1 cellular context compared by ENCODE assay signal in the genomic region with DNA sequence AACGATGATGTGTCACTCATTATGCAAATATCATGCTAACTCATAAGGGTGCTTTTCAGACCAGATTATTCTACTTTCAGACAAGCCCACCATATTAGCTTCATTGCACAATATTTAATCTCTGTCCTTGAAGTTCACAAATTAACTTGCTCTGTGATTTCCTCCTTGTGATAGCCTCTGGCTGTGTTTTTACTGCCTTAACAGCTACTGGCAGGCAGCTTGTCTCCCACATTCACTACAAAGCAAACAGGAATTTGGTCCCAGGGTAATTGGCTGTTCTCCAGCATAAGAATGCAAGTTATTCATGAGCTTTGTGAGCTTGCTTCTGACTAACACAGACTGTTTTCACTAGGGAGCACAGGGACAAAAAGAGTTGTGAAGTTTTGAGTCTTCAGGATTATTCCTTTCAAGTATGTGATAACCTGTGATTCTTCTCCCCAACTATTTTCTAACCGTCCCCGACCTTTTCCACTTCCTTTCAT.
TF ChIP-seq lines count a peak whose summit lies in the region.

No MANE protein-coding gene starts in this region.

TF ChIP-seq in HepG2, 621 proteins besides CTCF, POLR2A, EP300 and RAD21 (continued from another document and continues in another):
- TF ChIP-seq, protein P1, sequence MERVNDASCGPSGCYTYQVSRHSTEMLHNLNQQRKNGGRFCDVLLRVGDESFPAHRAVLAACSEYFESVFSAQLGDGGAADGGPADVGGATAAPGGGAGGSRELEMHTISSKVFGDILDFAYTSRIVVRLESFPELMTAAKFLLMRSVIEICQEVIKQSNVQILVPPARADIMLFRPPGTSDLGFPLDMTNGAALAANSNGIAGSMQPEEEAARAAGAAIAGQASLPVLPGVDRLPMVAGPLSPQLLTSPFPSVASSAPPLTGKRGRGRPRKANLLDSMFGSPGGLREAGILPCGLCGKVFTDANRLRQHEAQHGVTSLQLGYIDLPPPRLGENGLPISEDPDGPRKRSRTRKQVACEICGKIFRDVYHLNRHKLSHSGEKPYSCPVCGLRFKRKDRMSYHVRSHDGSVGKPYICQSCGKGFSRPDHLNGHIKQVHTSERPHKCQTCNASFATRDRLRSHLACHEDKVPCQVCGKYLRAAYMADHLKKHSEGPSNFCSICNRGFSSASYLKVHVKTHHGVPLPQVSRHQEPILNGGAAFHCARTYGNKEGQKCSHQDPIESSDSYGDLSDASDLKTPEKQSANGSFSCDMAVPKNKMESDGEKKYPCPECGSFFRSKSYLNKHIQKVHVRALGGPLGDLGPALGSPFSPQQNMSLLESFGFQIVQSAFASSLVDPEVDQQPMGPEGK (CRISPR knock-in tag; IDR thresholded peaks at IDR 0.05) = peak; percentile 63
- TF ChIP-seq SP5 (CRISPR knock-in tag; IDR thresholded peaks at IDR 0.05; ENCODE audit: borderline replicate concordance, low read depth) = no peak
- TF ChIP-seq, protein P2, sequence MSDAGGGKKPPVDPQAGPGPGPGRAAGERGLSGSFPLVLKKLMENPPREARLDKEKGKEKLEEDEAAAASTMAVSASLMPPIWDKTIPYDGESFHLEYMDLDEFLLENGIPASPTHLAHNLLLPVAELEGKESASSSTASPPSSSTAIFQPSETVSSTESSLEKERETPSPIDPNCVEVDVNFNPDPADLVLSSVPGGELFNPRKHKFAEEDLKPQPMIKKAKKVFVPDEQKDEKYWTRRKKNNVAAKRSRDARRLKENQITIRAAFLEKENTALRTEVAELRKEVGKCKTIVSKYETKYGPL (CRISPR knock-in tag; IDR thresholded peaks at IDR 0.05) = no peak
- no peak for TF ChIP-seq PHB2 (IDR thresholded peaks at IDR 0.05; ENCODE audit: partially characterized antibody)
- TF ChIP-seq SMAD3 (CRISPR knock-in tag; IDR thresholded peaks at IDR 0.05) = 0 out of 2 replicates have a peak, but pooled peaks have one; percentile 41
- TF ChIP-seq ETV5 (CRISPR knock-in tag; IDR thresholded peaks at IDR 0.05; ENCODE audit: borderline replicate concordance) = peak; percentile 78; the same call in 1 of the 2 replicates
- TF ChIP-seq SUZ12 (IDR thresholded peaks at IDR 0.05; ENCODE audit: low read depth, low read length) = no peak
- TF ChIP-seq, protein P3, sequence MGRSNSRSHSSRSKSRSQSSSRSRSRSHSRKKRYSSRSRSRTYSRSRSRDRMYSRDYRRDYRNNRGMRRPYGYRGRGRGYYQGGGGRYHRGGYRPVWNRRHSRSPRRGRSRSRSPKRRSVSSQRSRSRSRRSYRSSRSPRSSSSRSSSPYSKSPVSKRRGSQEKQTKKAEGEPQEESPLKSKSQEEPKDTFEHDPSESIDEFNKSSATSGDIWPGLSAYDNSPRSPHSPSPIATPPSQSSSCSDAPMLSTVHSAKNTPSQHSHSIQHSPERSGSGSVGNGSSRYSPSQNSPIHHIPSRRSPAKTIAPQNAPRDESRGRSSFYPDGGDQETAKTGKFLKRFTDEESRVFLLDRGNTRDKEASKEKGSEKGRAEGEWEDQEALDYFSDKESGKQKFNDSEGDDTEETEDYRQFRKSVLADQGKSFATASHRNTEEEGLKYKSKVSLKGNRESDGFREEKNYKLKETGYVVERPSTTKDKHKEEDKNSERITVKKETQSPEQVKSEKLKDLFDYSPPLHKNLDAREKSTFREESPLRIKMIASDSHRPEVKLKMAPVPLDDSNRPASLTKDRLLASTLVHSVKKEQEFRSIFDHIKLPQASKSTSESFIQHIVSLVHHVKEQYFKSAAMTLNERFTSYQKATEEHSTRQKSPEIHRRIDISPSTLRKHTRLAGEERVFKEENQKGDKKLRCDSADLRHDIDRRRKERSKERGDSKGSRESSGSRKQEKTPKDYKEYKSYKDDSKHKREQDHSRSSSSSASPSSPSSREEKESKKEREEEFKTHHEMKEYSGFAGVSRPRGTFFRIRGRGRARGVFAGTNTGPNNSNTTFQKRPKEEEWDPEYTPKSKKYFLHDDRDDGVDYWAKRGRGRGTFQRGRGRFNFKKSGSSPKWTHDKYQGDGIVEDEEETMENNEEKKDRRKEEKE (IDR thresholded peaks at IDR 0.05) = no peak
- TF ChIP-seq, protein P4, sequence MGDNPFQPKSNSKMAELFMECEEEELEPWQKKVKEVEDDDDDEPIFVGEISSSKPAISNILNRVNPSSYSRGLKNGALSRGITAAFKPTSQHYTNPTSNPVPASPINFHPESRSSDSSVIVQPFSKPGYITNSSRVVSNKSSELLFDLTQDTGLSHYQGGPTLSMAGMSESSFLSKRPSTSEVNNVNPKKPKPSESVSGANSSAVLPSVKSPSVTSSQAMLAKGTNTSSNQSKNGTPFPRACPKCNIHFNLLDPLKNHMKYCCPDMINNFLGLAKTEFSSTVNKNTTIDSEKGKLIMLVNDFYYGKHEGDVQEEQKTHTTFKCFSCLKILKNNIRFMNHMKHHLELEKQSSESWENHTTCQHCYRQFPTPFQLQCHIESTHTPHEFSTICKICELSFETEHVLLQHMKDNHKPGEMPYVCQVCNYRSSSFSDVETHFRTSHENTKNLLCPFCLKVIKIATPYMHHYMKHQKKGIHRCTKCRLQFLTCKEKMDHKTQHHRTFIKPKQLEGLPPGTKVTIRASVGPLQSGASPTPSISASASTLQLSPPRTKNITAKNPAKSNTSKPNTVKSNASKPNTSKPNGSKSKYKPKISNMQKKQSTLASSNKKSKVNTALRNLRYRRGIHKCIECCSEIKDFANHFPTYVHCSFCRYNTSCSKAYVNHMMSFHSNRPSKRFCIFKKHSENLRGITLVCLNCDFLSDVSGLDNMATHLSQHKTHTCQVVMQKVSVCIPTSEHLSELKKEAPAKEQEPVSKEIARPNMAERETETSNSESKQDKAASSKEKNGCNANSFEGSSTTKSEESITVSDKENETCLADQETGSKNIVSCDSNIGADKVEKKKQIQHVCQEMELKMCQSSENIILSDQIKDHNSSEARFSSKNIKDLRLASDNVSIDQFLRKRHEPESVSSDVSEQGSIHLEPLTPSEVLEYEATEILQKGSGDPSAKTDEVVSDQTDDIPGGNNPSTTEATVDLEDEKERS (CRISPR knock-in tag; IDR thresholded peaks at IDR 0.05) = no peak
- no peak for TF ChIP-seq ZNF670 (CRISPR knock-in tag; IDR thresholded peaks at IDR 0.05; ENCODE audit: borderline replicate concordance)
- TF ChIP-seq PRPF4 (IDR thresholded peaks at IDR 0.05; ENCODE audit: low read depth, low read length, poor library complexity, severe bottlenecking) = no peak
- no peak for TF ChIP-seq DNMT1 (CRISPR knock-in tag; IDR thresholded peaks at IDR 0.05)
- TF ChIP-seq, protein P5, sequence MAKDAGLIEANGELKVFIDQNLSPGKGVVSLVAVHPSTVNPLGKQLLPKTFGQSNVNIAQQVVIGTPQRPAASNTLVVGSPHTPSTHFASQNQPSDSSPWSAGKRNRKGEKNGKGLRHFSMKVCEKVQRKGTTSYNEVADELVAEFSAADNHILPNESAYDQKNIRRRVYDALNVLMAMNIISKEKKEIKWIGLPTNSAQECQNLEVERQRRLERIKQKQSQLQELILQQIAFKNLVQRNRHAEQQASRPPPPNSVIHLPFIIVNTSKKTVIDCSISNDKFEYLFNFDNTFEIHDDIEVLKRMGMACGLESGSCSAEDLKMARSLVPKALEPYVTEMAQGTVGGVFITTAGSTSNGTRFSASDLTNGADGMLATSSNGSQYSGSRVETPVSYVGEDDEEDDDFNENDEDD (CRISPR knock-in tag; IDR thresholded peaks at IDR 0.05; ENCODE audit: borderline replicate concordance) = no peak
- no peak for TF ChIP-seq ZNF619 (CRISPR knock-in tag; IDR thresholded peaks at IDR 0.05)
- no peak for TF ChIP-seq RBM39 (IDR thresholded peaks at IDR 0.05; ENCODE audit: low read depth, low read length, poor library complexity, severe bottlenecking)
- no peak for TF ChIP-seq JARID2 (CRISPR knock-in tag; IDR thresholded peaks at IDR 0.05; ENCODE audit: insufficient replicate concordance)
- peak; percentile 93 for TF ChIP-seq PITX1 (CRISPR knock-in tag; IDR thresholded peaks at IDR 0.05)
- TF ChIP-seq ZFP90 (CRISPR knock-in tag; IDR thresholded peaks at IDR 0.05; ENCODE audit: borderline replicate concordance) = no peak
- TF ChIP-seq KDM2A (CRISPR knock-in tag; IDR thresholded peaks at IDR 0.05; ENCODE audit: borderline replicate concordance, low read depth) = no peak
- no peak for TF ChIP-seq ZNF337 (CRISPR knock-in tag; IDR thresholded peaks at IDR 0.05; ENCODE audit: borderline replicate concordance, low read depth)
- TF ChIP-seq FLYWCH1 (CRISPR knock-in tag; IDR thresholded peaks at IDR 0.05) = no peak
- peak; percentile 81 for TF ChIP-seq RXRB (CRISPR knock-in tag; IDR thresholded peaks at IDR 0.05; ENCODE audit: borderline replicate concordance)
- TF ChIP-seq MXI1 (IDR thresholded peaks at IDR 0.05; ENCODE audit: borderline replicate concordance, low read depth, low read length) = no peak
- TF ChIP-seq MTF1 (CRISPR knock-in tag; IDR thresholded peaks at IDR 0.05) = no peak
- TF ChIP-seq, protein P6, sequence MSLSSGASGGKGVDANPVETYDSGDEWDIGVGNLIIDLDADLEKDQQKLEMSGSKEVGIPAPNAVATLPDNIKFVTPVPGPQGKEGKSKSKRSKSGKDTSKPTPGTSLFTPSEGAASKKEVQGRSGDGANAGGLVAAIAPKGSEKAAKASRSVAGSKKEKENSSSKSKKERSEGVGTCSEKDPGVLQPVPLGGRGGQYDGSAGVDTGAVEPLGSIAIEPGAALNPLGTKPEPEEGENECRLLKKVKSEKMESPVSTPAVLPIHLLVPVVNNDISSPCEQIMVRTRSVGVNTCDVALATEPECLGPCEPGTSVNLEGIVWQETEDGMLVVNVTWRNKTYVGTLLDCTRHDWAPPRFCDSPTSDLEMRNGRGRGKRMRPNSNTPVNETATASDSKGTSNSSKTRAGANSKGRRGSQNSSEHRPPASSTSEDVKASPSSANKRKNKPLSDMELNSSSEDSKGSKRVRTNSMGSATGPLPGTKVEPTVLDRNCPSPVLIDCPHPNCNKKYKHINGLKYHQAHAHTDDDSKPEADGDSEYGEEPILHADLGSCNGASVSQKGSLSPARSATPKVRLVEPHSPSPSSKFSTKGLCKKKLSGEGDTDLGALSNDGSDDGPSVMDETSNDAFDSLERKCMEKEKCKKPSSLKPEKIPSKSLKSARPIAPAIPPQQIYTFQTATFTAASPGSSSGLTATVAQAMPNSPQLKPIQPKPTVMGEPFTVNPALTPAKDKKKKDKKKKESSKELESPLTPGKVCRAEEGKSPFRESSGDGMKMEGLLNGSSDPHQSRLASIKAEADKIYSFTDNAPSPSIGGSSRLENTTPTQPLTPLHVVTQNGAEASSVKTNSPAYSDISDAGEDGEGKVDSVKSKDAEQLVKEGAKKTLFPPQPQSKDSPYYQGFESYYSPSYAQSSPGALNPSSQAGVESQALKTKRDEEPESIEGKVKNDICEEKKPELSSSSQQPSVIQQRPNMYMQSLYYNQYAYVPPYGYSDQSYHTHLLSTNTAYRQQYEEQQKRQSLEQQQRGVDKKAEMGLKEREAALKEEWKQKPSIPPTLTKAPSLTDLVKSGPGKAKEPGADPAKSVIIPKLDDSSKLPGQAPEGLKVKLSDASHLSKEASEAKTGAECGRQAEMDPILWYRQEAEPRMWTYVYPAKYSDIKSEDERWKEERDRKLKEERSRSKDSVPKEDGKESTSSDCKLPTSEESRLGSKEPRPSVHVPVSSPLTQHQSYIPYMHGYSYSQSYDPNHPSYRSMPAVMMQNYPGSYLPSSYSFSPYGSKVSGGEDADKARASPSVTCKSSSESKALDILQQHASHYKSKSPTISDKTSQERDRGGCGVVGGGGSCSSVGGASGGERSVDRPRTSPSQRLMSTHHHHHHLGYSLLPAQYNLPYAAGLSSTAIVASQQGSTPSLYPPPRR (CRISPR knock-in tag; IDR thresholded peaks at IDR 0.05; ENCODE audit: borderline replicate concordance) = peak; percentile 71
- TF ChIP-seq ZNF788 (CRISPR knock-in tag; IDR thresholded peaks at IDR 0.05; ENCODE audit: borderline replicate concordance) = peak; percentile 51; the same call in 1 of the 2 replicates
- TF ChIP-seq REST (IDR thresholded peaks at IDR 0.05; ENCODE audit: borderline replicate concordance in 1 of 2, low read depth in 1 of 2, low read length in 2 of 2) = no peak
- TF ChIP-seq ZNF816 (CRISPR knock-in tag; IDR thresholded peaks at IDR 0.05; ENCODE audit: borderline replicate concordance) = peak; percentile 57; the same call in 1 of the 2 replicates
